ENCODE assay signal across 8 cellular contexts in the genomic region with DNA sequence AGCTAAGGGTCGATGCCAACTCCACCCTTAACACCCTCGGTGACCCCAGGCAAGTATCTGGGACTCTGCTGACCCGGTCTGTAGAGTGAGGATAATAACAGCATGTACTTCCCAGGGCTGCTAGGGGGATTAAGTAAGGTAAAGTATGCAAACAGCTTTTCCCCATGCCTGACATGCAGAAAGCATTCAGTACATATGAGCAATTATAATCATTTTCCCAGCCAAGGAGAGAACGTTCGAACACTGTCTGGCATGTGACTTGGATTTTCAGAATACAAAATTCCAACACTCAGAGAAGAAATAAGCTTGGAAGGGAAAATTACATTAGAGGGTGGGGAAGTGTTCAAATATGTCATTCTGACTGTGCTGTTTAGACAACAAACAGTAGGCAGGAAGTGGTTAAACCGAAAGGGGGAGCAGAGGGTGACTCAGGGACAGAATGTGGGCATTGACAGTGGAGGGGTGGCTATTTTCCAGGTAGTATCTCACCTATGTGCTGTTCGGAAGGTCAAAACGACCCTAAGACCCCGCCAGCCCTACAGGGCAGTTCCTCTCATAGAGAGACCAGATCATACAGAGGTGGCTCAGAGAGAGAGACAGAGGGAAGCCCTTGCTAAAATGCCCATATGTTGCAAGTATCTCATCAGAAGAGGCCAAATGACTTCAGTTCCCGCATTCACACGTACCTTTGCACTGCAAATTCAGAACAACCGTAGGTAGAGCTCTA. TPM values are rescaled to one million over a fixed set of nuclear protein-coding genes. Genes with fewer than 3 reads are reported as not detected.
DNase-seq lines count a peak whose midpoint lies in the region; ATAC-seq, FAIRE-seq and TF ChIP-seq lines count a peak whose summit lies in the region.

No MANE protein-coding gene starts in this region.

- no TSS peak for BruUV-seq in endothelial cell of umbilical vein (replicated peaks; lab: Mats Ljungman, UMichigan)

- TF ChIP-seq CTCF in endothelial cell of umbilical vein (IDR thresholded peaks at IDR 0.05; ENCODE audit: extremely low read depth in 1 of 2, insufficient read depth in 1 of 2, low read depth in 1 of 2, low read length in 2 of 2) = no peak

- no peaks in the 10 kb centered on the region for H3K9me1 ChIP-seq in endothelial cell of umbilical vein (replicated peaks; ENCODE audit: control insufficient read depth, extremely low read depth, insufficient read depth, low read length)

- H3K27me3 ChIP-seq in endothelial cell of umbilical vein (ENCODE audit: control insufficient read depth in 2 of 2, insufficient read depth in 2 of 2, low read length in 2 of 2) = no peaks in the 10 kb centered on the region

- peak overlapping the region; percentile 26 for H2AFZ ChIP-seq in endothelial cell of umbilical vein (ENCODE audit: low read depth, low read length)

- intact Hi-C loops in endothelial cell of umbilical vein (cut with micrococcal nuclease) = loop anchor here (1.0 to 5.0 kb wide), 2 partner anchors 32 to 56 kb away; no protein-coding TSS in a partner anchor

- peaks cover 25% of the 10 kb centered on the region for H3K4me1 ChIP-seq in endothelial cell of umbilical vein (ENCODE audit: control insufficient read depth, extremely low read depth, insufficient read depth, low read length)

- H3K4me2 ChIP-seq in endothelial cell of umbilical vein (ENCODE audit: insufficient read depth, low read length) = peak overlapping the region; percentile 49

- no peak for ATAC-seq in GM21576 (IDR thresholded peaks at IDR 0.05; ENCODE audit: unreplicated experiment)

- peak overlapping the region; percentile 54 for H3K27ac ChIP-seq in endothelial cell of umbilical vein (ENCODE audit: insufficient read depth, low read depth, low read length)

- peak; percentile 88 for DNase-seq in A172 (ENCODE audit: low spot score)
- DNase-seq in GM19238 (ENCODE audit: insufficient read length, low spot score) = peak; percentile 42
- DNase-seq in HPDE6-E6E7 (ENCODE audit: extremely low spot score) = peak; percentile 79
- peak; percentile 20 for DNase-seq in activated CD4-positive, alpha-beta T cell treated with anti-CD3 and anti-CD28 coated beads for 1 hour
- peak; percentile 41 for DNase-seq in endothelial cell of umbilical vein (ENCODE audit: low read depth, low spot score)
- DNase-seq in stimulated activated CD4-positive, alpha-beta T cell treated with anti-CD3 and anti-CD28 coated beads, Interleukin-4, amount 100 ng/mL, for 48 hours (ENCODE audit: low read depth in 2 of 2) = peak; percentile 14 to 23
- DNase-seq in NCI-H187 treated with DMSO at 0.1 percent for 48 hours (lab: John Stamatoyannopoulos, UW) = no peak

- dilution Hi-C loops in endothelial cell of umbilical vein (cut with MboI; ENCODE audit: extremely low pct_ligation_motif_present, low sequenced_read_pairs) = no loop called here

- H3K36me3 ChIP-seq in endothelial cell of umbilical vein (ENCODE audit: control insufficient read depth in 2 of 2, extremely low read depth in 1 of 2, insufficient read depth in 2 of 2, low read length in 2 of 2) = peaks cover 0 to 2% of the 10 kb centered on the region in 2 experiments

- no peaks in the 10 kb centered on the region for H4K20me1 ChIP-seq in endothelial cell of umbilical vein (replicated peaks; ENCODE audit: control insufficient read depth, extremely low read depth, insufficient read depth, low read length)

- no peak overlapping the region for H3K9ac ChIP-seq in endothelial cell of umbilical vein (replicated peaks; ENCODE audit: extremely low read depth, insufficient read depth, low read length)

- TF ChIP-seq POLR2A in endothelial cell of umbilical vein (IDR thresholded peaks at IDR 0.05; ENCODE audit: low read depth, low read length) = no peak

- CTCF ChIA-PET in endothelial cell of umbilical vein (lab: Charles Lee) = interaction anchor here (1.2 to 5.3 kb wide), 5 partner anchors 12 to 221 kb away, joined by 4 to 19 read pairs (median 4); no protein-coding TSS in a partner anchor

- H3K79me2 ChIP-seq in endothelial cell of umbilical vein (ENCODE audit: control insufficient read depth, insufficient read depth, low read length) = no peaks in the 10 kb centered on the region

- POLR2A ChIA-PET in endothelial cell of umbilical vein (lab: Charles Lee) = interaction anchor here (1.1 kb wide), 1 partner anchor 32 kb away, joined by 5 read pairs; a partner anchor contains a TSS

- H3K4me3 ChIP-seq in endothelial cell of umbilical vein (replicated peaks in 1 of 3; ENCODE audit: insufficient read depth in 1 of 3, low read depth in 1 of 3, low read length in 3 of 3) = no peak overlapping the region

- peak; percentile 69 for FAIRE-seq in endothelial cell of umbilical vein (lab: Jason Lieb, UNC)

- H3K9me3 ChIP-seq in endothelial cell of umbilical vein (replicated peaks; ENCODE audit: control insufficient read depth, insufficient read depth, low read length) = no peaks in the 10 kb centered on the region

TF ChIP-seq in endothelial cell of umbilical vein, 7 proteins besides CTCF, POLR2A, EP300 and RAD21:
- peak; percentile 10 for TF ChIP-seq JUN (IDR thresholded peaks at IDR 0.05; ENCODE audit: borderline replicate concordance, insufficient read depth, insufficient read length, low read depth)
- TF ChIP-seq FOS (IDR thresholded peaks at IDR 0.05; ENCODE audit: borderline replicate concordance, insufficient read depth, low read length) = peak; percentile 85
- no peak for TF ChIP-seq GATA2 (IDR thresholded peaks at IDR 0.05; ENCODE audit: insufficient read depth, insufficient read length, low read depth, low read length)

RNA-seq across cellular contexts. Expression of a gene that starts 14.9 kb away (rescaled TPM):
- total RNA-seq in A172 (2014; rRNA removed; shearing (Covaris generic)) = 0.10 TPM in 1 of 2 replicates, not detected in the other
- total RNA-seq in endothelial cell of umbilical vein = 0.15 and 0.48 TPM in 2 replicates
- polyA plus RNA-seq in endothelial cell of umbilical vein = 0.19 and 0.22 TPM in 2 replicates
- 0.17 and 0.24 TPM in 2 replicates for polyA plus RNA-seq in endothelial cell of umbilical vein (2011; cell fraction: cytosol; rRNA removed)
- 0.43 and 0.76 TPM in 2 replicates for polyA plus RNA-seq in endothelial cell of umbilical vein (2011; cell fraction: nucleus; rRNA removed)
- polyA plus RNA-seq in endothelial cell of umbilical vein (2012) = 0.19 and 0.38 TPM in 2 replicates
- polyA minus RNA-seq in endothelial cell of umbilical vein = 0.21 and 0.56 TPM in 2 replicates
- not detected for polyA minus RNA-seq in endothelial cell of umbilical vein (2011; cell fraction: cytosol; rRNA and poly(A)+ RNA removed)
- polyA minus RNA-seq in endothelial cell of umbilical vein (2011; cell fraction: nucleus; rRNA and poly(A)+ RNA removed) = not detected in 2 replicates

RNA-seq across cellular contexts. Expression of a gene that starts 31.6 kb away (rescaled TPM):
- 2.2 TPM in 2 replicates for total RNA-seq in A172 (2014; rRNA removed; shearing (Covaris generic))
- total RNA-seq in endothelial cell of umbilical vein = 10.6 and 11.7 TPM in 2 replicates
- polyA plus RNA-seq in endothelial cell of umbilical vein = 5.5 and 6.7 TPM in 2 replicates
- polyA plus RNA-seq in endothelial cell of umbilical vein (2011; cell fraction: cytosol; rRNA removed) = 5.2 and 5.8 TPM in 2 replicates
- 16.3 and 22.0 TPM in 2 replicates for polyA plus RNA-seq in endothelial cell of umbilical vein (2011; cell fraction: nucleus; rRNA removed)
- polyA plus RNA-seq in endothelial cell of umbilical vein (2012) = 6.6 and 6.7 TPM in 2 replicates
- 8.2 and 11.4 TPM in 2 replicates for polyA minus RNA-seq in endothelial cell of umbilical vein
- 5.6 TPM for polyA minus RNA-seq in endothelial cell of umbilical vein (2011; cell fraction: cytosol; rRNA and poly(A)+ RNA removed)
- polyA minus RNA-seq in endothelial cell of umbilical vein (2011; cell fraction: nucleus; rRNA and poly(A)+ RNA removed) = 13.9 and 16.8 TPM in 2 replicates

RNA-seq across cellular contexts. Expression of a gene that starts 52.8 kb away (rescaled TPM):
- total RNA-seq in A172 (2014; rRNA removed; shearing (Covaris generic)) = 92.3 and 168 TPM in 2 replicates
- total RNA-seq in endothelial cell of umbilical vein = 43.2 and 50.6 TPM in 2 replicates
- polyA plus RNA-seq in endothelial cell of umbilical vein = 9.1 and 12.7 TPM in 2 replicates
- polyA plus RNA-seq in endothelial cell of umbilical vein (2011; cell fraction: cytosol; rRNA removed) = 36.3 and 39.5 TPM in 2 replicates
- 19.7 and 37.5 TPM in 2 replicates for polyA plus RNA-seq in endothelial cell of umbilical vein (2011; cell fraction: nucleus; rRNA removed)
- 33.5 and 42.3 TPM in 2 replicates for polyA plus RNA-seq in endothelial cell of umbilical vein (2012)
- 3.7 and 5.1 TPM in 2 replicates for polyA minus RNA-seq in endothelial cell of umbilical vein
- 8.6 TPM for polyA minus RNA-seq in endothelial cell of umbilical vein (2011; cell fraction: cytosol; rRNA and poly(A)+ RNA removed)
- polyA minus RNA-seq in endothelial cell of umbilical vein (2011; cell fraction: nucleus; rRNA and poly(A)+ RNA removed) = 7.2 and 8.3 TPM in 2 replicates
